In genomic region chr2:230417436-230417835, GRCh38 we compare ENCODE assay signal across 1 cellular context.
TF ChIP-seq lines count a peak whose summit lies in the region.

No MANE protein-coding gene starts in this region.

TF ChIP-seq in WTC11, 78 proteins besides CTCF, POLR2A, EP300 and RAD21 (continued from another document):
- TF ChIP-seq ERG (CRISPR knock-in tag; IDR thresholded peaks at IDR 0.05) (no peak), CREB1 (CRISPR knock-in tag; IDR thresholded peaks at IDR 0.05) (no peak), FOXP1 (CRISPR knock-in tag; IDR thresholded peaks at IDR 0.05; ENCODE audit: borderline replicate concordance) (no peak), CREM (CRISPR knock-in tag; IDR thresholded peaks at IDR 0.05) (no peak), GABPB1 (CRISPR knock-in tag; IDR thresholded peaks at IDR 0.05) (no peak), NFE2L1 (CRISPR knock-in tag; IDR thresholded peaks at IDR 0.05) (no peak), STAT6 (CRISPR knock-in tag; conservative IDR thresholded peaks at IDR 0.05; ENCODE audit: low read depth) (no peak), SMAD3 (CRISPR knock-in tag; IDR thresholded peaks at IDR 0.05; ENCODE audit: borderline replicate concordance) (no peak)
